1 cellular context compared by ENCODE assay signal in genomic region chr2:17758123-17758522, GRCh38.
TF ChIP-seq lines count a peak whose summit lies in the region.

No MANE protein-coding gene starts in this region.

TF ChIP-seq in endothelial cell of umbilical vein, 7 proteins besides CTCF, POLR2A, EP300 and RAD21:
- TF ChIP-seq POLR2AphosphoS5 (IDR thresholded peaks at IDR 0.05; ENCODE audit: insufficient read depth, low read depth, low read length) (no peak), JUN (IDR thresholded peaks at IDR 0.05; ENCODE audit: borderline replicate concordance, insufficient read depth, insufficient read length, low read depth) (peak; percentile 42), GATA2 (IDR thresholded peaks at IDR 0.05; ENCODE audit: insufficient read depth, insufficient read length, low read depth, low read length) (peak; percentile 87), FOS (IDR thresholded peaks at IDR 0.05; ENCODE audit: borderline replicate concordance, insufficient read depth, low read length) (peak; percentile 11)
